24 cellular contexts compared by ENCODE assay signal in the genomic region with DNA sequence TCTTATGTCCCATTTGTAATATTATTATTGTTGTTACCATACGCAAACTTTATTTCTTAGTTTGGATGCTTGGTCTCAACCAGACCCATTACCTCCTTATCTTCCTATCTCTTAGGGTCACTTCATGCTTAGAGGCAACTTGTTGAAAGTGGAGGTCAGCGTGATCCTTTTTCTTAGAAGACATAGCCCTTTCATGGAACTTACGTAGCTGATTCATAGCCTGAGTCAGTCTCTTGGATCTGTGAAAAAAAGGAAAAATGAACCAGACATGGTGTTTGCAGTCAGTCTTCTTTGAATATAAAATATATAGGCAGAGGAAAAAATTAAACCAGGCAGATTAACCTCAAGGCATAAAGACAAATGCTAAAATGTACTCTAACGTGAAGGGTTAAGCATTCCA.
"Had no signal": no experiment of that assay in that cellular context is flagged by ENCODE, and none has a peak within 500 bp of the region (broad histone marks: within the 10 kb centered on the region; RNA-seq: fewer than 3 reads in every experiment).

No MANE protein-coding gene starts in this region.

- H3K36me3 ChIP-seq: adrenal gland, breast epithelium, left lung, right atrium auricular region, tibial nerve, vagina, WERI-Rb-1 had no signal

- H3K9me3 ChIP-seq: adrenal gland, breast epithelium, left lung, right atrium auricular region, tibial nerve, vagina had no signal

- H3K27ac ChIP-seq: adrenal gland, breast epithelium, epithelial cell of prostate, left lung, right atrium auricular region, tibial nerve, vagina, WERI-Rb-1 had no signal

- H3K4me3 ChIP-seq: adrenal gland, breast epithelium, left lung, right atrium auricular region, tibial nerve, vagina had no signal

- H3K4me1 ChIP-seq: breast epithelium, left lung, right atrium auricular region, vagina had no signal

- H3K27me3 ChIP-seq: adrenal gland, breast epithelium, left lung, right atrium auricular region, tibial nerve, vagina had no signal

- DNase-seq: activated CD4-positive, alpha-beta memory T cell treated with anti-CD3 and anti-CD28 coated beads for 36 hours; activated CD8-positive, alpha-beta memory T cell treated with anti-CD3 and anti-CD28 coated beads, Interleukin-2, amount 10 ng/mL, durations not matched to agents 7 days and 5 days; activated effector memory CD4-positive, alpha-beta T cell treated with Interleukin-2 at 50 U/mL for 16 hours; activated naive CD4-positive, alpha-beta T cell treated with anti-CD3 and anti-CD28 coated beads, Interleukin-2, amount 50 U/mL, for 16 hours; activated T-cell treated with anti-CD3 and anti-CD28 coated beads, Interleukin-2, amount 50 U/mL, for 24 hours; adrenal gland; cerebellar nuclear complex; effector memory CD4-positive, alpha-beta T cell; hippocampal formation; kidney; left lung; nucleus accumbens; small intestine; stimulated activated CD4-positive, alpha-beta T cell treated with anti-CD3 and anti-CD28 coated beads, Interleukin-4, amount 100 ng/mL, for 4 hours; stimulated activated CD8-positive, alpha-beta memory T cell treated with anti-CD3 and anti-CD28 coated beads, Interleukin-4, amount 100 ng/mL, for 48 hours; stimulated activated naive CD4-positive, alpha-beta T cell treated with Interleukin-2 at 50 U/mL for 16 hours; substantia nigra; T-cell; WERI-Rb-1 had no signal
